In the genomic region with DNA sequence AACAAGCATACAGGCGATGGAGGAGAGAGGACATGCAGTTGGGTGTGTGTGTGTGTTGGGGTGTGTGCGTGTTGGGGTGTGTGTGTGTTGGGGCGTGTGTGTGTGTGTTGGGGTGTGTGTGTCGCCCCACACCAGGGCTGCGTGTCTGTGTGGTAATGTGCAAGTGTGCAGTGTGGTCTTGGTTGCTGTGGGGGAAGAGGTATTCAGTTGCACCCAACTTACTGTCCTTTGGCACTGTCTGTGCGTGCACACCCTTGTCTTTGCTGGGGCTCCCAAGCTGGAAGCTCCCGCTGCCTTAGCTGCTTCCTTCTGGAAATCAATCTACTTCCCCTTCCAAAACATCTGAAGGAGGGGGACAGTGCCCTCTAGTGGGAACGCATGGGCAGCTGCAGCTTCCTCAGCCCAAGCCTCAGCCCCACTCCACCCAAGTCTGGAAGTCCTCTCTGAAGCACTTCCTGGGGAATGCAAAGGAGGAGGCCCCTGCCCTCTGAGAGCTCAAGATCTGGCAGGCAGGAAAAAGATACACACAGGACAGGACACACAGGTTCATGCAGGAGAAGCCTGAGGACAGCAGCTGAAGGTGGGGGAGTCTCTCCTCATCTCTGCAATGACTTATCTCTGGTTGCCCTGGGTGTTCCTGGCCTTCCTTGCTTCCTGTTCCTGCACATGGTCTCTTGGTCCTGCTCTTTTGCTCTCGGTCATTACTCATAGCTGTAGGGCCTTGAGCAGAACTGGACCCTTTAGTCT, we compare ENCODE assay signal across 8 cellular contexts. TPM values are rescaled to one million over a fixed set of nuclear protein-coding genes. Genes with fewer than 3 reads are reported as not detected.
DNase-seq lines count a peak whose midpoint lies in the region; ATAC-seq, FAIRE-seq and TF ChIP-seq lines count a peak whose summit lies in the region.

No MANE protein-coding gene starts in this region.

- H3K27me3 ChIP-seq in astrocyte (ENCODE audit: insufficient read depth, low read length): no peaks in the 10 kb centered on the region

- TF ChIP-seq CTCF in GM12801 (IDR thresholded peaks at IDR 0.05; ENCODE audit: extremely low read depth, insufficient read length): peak; percentile 83
- TF ChIP-seq CTCF in astrocyte (IDR thresholded peaks at IDR 0.05; ENCODE audit: insufficient read depth, low read depth, low read length): peak; percentile 87

- no peak overlapping the region for H3K4me3 ChIP-seq in astrocyte (ENCODE audit: insufficient read depth, low read depth, low read length)
- no peak overlapping the region for H3K4me3 ChIP-seq in skeletal muscle cell (ENCODE audit: low read depth, low read length)

- no peaks in the 10 kb centered on the region for H4K20me1 ChIP-seq in astrocyte (ENCODE audit: insufficient read depth, low read length)

- H3K79me2 ChIP-seq in astrocyte (ENCODE audit: insufficient read depth, low read length): no peaks in the 10 kb centered on the region

- no peaks in the 10 kb centered on the region for H3K9me3 ChIP-seq in astrocyte (ENCODE audit: insufficient read depth, low read depth, low read length)

- POLR2A ChIA-PET in T-cell (lab: Charles Lee): no interaction called here

- H3K4me3 Mint-ChIP-seq in T-cell: no peak overlapping the region
- no peak overlapping the region for H3K4me3 Mint-ChIP-seq in astrocyte (ENCODE audit: unreplicated experiment)

- H3K4me1 Mint-ChIP-seq in T-cell: peaks cover 8 to 19% (median 9%) of the 10 kb centered on the region in 3 donors
- peaks cover 17% of the 10 kb centered on the region for H3K4me1 Mint-ChIP-seq in astrocyte (ENCODE audit: low read depth, unreplicated experiment)

- H3K36me3 ChIP-seq in astrocyte (ENCODE audit: insufficient read depth, low read length): no peaks in the 10 kb centered on the region

- H3K36me3 Mint-ChIP-seq in T-cell (no peaks in the 10 kb centered on the region), astrocyte (ENCODE audit: low read depth, unreplicated experiment) (peaks cover under 1% of the 10 kb centered on the region)

- CTCF ChIA-PET in T-cell (lab: Charles Lee): interaction anchor here (0.5 to 2.4 kb wide), 23 partner anchors 8 to 1989 kb away, joined by 3 to 14 read pairs (median 4); a partner anchor contains a TSS

- no peak overlapping the region for H3K27ac ChIP-seq in astrocyte (ENCODE audit: low read depth, low read length)

- no peak overlapping the region for H3K9ac ChIP-seq in astrocyte (ENCODE audit: low read length)

- peak; percentile 80 for FAIRE-seq in astrocyte (lab: Jason Lieb, UNC)

- ATAC-seq in T-cell (replicated peaks in 1 of 4) (peak; percentile 53 to 65 (median 60)), GM21717 (IDR thresholded peaks at IDR 0.05; ENCODE audit: unreplicated experiment) (no peak), HG03025 (IDR thresholded peaks at IDR 0.05; ENCODE audit: low FRiP score, unreplicated experiment) (no peak)

- H3K4me1 ChIP-seq in astrocyte (ENCODE audit: insufficient read depth, low read length): peaks cover 11% of the 10 kb centered on the region

- H3K27me3 Mint-ChIP-seq in T-cell (peaks cover 0 to 3% of the 10 kb centered on the region in 2 donors), astrocyte (ENCODE audit: low read depth, unreplicated experiment) (peaks cover 6% of the 10 kb centered on the region)

- H3K9me3 Mint-ChIP-seq in T-cell (no peaks in the 10 kb centered on the region), astrocyte (ENCODE audit: unreplicated experiment) (no peaks in the 10 kb centered on the region)

- peak; percentile 34 for DNase-seq in NCI-H1105 treated with DMSO at 0.1 percent for 48 hours (lab: John Stamatoyannopoulos, UW)
- peak in 32 of 34 experiments; percentile 8 to 69 (median 52) for DNase-seq in T-cell
- peak; percentile 51 for DNase-seq in astrocyte (ENCODE audit: low read depth)
- peak; percentile 61 to 73 for DNase-seq in hippocampal formation (lab: John Stamatoyannopoulos, UW)
- peak; percentile 43 for DNase-seq in skeletal muscle cell (ENCODE audit: low read depth)

- peak overlapping the region; percentile 57 for H2AFZ ChIP-seq in astrocyte (ENCODE audit: low read depth, low read length)

- no peak overlapping the region for H3K4me2 ChIP-seq in astrocyte (ENCODE audit: low read length)

- H3K27ac Mint-ChIP-seq in T-cell: no peak overlapping the region
- no peak overlapping the region for H3K27ac Mint-ChIP-seq in astrocyte (ENCODE audit: unreplicated experiment)

RNA-seq across cellular contexts. Expression of a gene that starts 13.1 kb away (rescaled TPM):
- total RNA-seq in T-cell (1 to 10 TPM; 1.6 to 9.1 (median 5.1) TPM), astrocyte (8.1 and 8.2 TPM in 2 replicates)

RNA-seq across cellular contexts. Expression of a gene that starts 14.7 kb away (rescaled TPM):
- total RNA-seq in T-cell (10 to 100 TPM; 71.8 to 79.8 (median 78.8) TPM), astrocyte (59.9 and 64.4 TPM in 2 replicates)

RNA-seq across cellular contexts. Expression of a gene that starts 33.3 kb away (rescaled TPM):
- 1 to 10 TPM in 1 of 5 donors, under 1 TPM in 4; 0.41 to 1.1 (median 0.86) TPM for total RNA-seq in T-cell
- total RNA-seq in astrocyte: 0.29 and 0.59 TPM in 2 replicates

RNA-seq across cellular contexts. Expression of a gene that starts 41.5 kb away (rescaled TPM):
- total RNA-seq in T-cell (10 to 100 TPM; 38.0 to 49.9 (median 43.9) TPM), astrocyte (49.7 and 59.9 TPM in 2 replicates)

RNA-seq across cellular contexts. Expression of a gene that starts 45.2 kb away (rescaled TPM):
- total RNA-seq in T-cell: 10 to 100 TPM in 3 of 5 donors, 1 to 10 TPM in 2; 5.5 to 14.8 (median 13.9) TPM
- 15.9 and 18.8 TPM in 2 replicates for total RNA-seq in astrocyte

Comparison
In these comparisons a context has a peak if more than half of its experiments do, and no peak if none do; other contexts are left out.
1. ATAC-seq: peak in T-cell (4 of 4); none in GM21717 (single experiment) and HG03025 (single experiment).
2. Peak in every context shown above with its lines, with median percentiles within 50 percentile points of each other: DNase-seq.